Comparison of ENCODE assay signal across 8 cellular contexts in genomic region chr4:54226399-54227260, GRCh38. TPM values are rescaled to one million over a fixed set of nuclear protein-coding genes. Genes with fewer than 3 reads are reported as not detected.
DNase-seq lines count a peak whose midpoint lies in the region; ATAC-seq, FAIRE-seq and TF ChIP-seq lines count a peak whose summit lies in the region.

No MANE protein-coding gene starts in this region.

- peak overlapping the region; percentile 69 for H3K9ac ChIP-seq in astrocyte (ENCODE audit: low read length)

- no peak for TF ChIP-seq CTCF in astrocyte (IDR thresholded peaks at IDR 0.05; ENCODE audit: insufficient read depth, low read depth, low read length)

- H3K9me3 Mint-ChIP-seq in astrocyte (ENCODE audit: unreplicated experiment), result peaks cover 2% of the 10 kb centered on the region
- no peaks in the 10 kb centered on the region for H3K9me3 Mint-ChIP-seq in stimulated activated effector memory CD8-positive, alpha-beta T cell treated with anti-CD3 and anti-CD28 coated beads, Interleukin-12 subunit alpha, Interleukin-12 subunit beta, amount 100 ng/mL, for 72 hours

- H3K4me1 ChIP-seq in HAP-1, result peaks cover 26% of the 10 kb centered on the region
- peaks cover 50% of the 10 kb centered on the region for H3K4me1 ChIP-seq in astrocyte (ENCODE audit: insufficient read depth, low read length)

- H3K36me3 Mint-ChIP-seq in astrocyte (ENCODE audit: low read depth, unreplicated experiment), result no peaks in the 10 kb centered on the region
- peaks cover 8% of the 10 kb centered on the region for H3K36me3 Mint-ChIP-seq in stimulated activated effector memory CD8-positive, alpha-beta T cell treated with anti-CD3 and anti-CD28 coated beads, Interleukin-12 subunit alpha, Interleukin-12 subunit beta, amount 100 ng/mL, for 72 hours

- peak overlapping the region; percentile 76 for H2AFZ ChIP-seq in astrocyte (ENCODE audit: low read depth, low read length)

- H3K79me2 ChIP-seq in astrocyte (ENCODE audit: insufficient read depth, low read length), result peaks cover 18% of the 10 kb centered on the region

- H3K4me3 Mint-ChIP-seq in astrocyte (ENCODE audit: unreplicated experiment), result peak overlapping the region; percentile 85
- peak overlapping the region; percentile 64 for H3K4me3 Mint-ChIP-seq in stimulated activated effector memory CD8-positive, alpha-beta T cell treated with anti-CD3 and anti-CD28 coated beads, Interleukin-12 subunit alpha, Interleukin-12 subunit beta, amount 100 ng/mL, for 72 hours

- peaks cover 52% of the 10 kb centered on the region for H3K27me3 Mint-ChIP-seq in astrocyte (ENCODE audit: low read depth, unreplicated experiment)

- DNase-seq in HAP-1 (ENCODE audit: low spot score in 2 of 2) (peak in 1 of 2 experiments; percentile 58), astrocyte (ENCODE audit: low read depth) (peak; percentile 60), iPS-NIHi7 (ENCODE audit: extremely low spot score) (peak; percentile 46), NCI-H82 treated with DMSO at 0.1 percent for 48 hours (lab: John Stamatoyannopoulos, UW; ENCODE audit: unreplicated experiment) (no peak), NCI-H774 (lab: John Stamatoyannopoulos, UW) (no peak), cerebellar nuclear complex (lab: John Stamatoyannopoulos, UW) (no peak)
- no peak for DNase-seq in stimulated activated effector memory CD8-positive, alpha-beta T cell treated with anti-CD3 and anti-CD28 coated beads, Interleukin-12 subunit alpha, Interleukin-12 subunit beta, amount 100 ng/mL, for 72 hours (ENCODE audit: low spot score in 2 of 2)
- DNase-seq in stimulated activated CD8-positive, alpha-beta memory T cell treated with anti-CD3 and anti-CD28 coated beads, Interleukin-4, amount 100 ng/mL, for 48 hours, result no peak

- in situ Hi-C loops in HAP-1 (cut with MboI; ENCODE audit: low sequenced_read_pairs), result loop anchor here (5.0 to 25.0 kb wide), 6 partner anchors 319 to 1989 kb away; partner anchors contain the start of gene SCFD2

- H3K4me3 ChIP-seq in HAP-1 (peak overlapping the region; percentile 55), astrocyte (ENCODE audit: insufficient read depth, low read depth, low read length) (peak overlapping the region; percentile 69)

- H3K27me3 ChIP-seq in HAP-1 (ENCODE audit: low read depth) (peaks cover 22% of the 10 kb centered on the region), astrocyte (ENCODE audit: insufficient read depth, low read length) (peaks cover 3% of the 10 kb centered on the region)

- FAIRE-seq in astrocyte (lab: Jason Lieb, UNC), result no peak

- H3K36me3 ChIP-seq in HAP-1 (replicated peaks), result no peaks in the 10 kb centered on the region
- no peaks in the 10 kb centered on the region for H3K36me3 ChIP-seq in astrocyte (ENCODE audit: insufficient read depth, low read length)

- H3K4me1 Mint-ChIP-seq in astrocyte (ENCODE audit: low read depth, unreplicated experiment), result peaks cover 17% of the 10 kb centered on the region
- peaks cover 42% of the 10 kb centered on the region for H3K4me1 Mint-ChIP-seq in stimulated activated effector memory CD8-positive, alpha-beta T cell treated with anti-CD3 and anti-CD28 coated beads, Interleukin-12 subunit alpha, Interleukin-12 subunit beta, amount 100 ng/mL, for 72 hours

- H3K9me3 ChIP-seq in HAP-1, result peaks cover under 1% of the 10 kb centered on the region; the same call in 1 of the 2 replicates
- H3K9me3 ChIP-seq in astrocyte (ENCODE audit: insufficient read depth, low read depth, low read length), result no peaks in the 10 kb centered on the region

- peak overlapping the region; percentile 52 for H3K27ac ChIP-seq in astrocyte (ENCODE audit: low read depth, low read length)

- H3K27ac Mint-ChIP-seq in astrocyte (ENCODE audit: unreplicated experiment), result peak overlapping the region; percentile 50
- H3K27ac Mint-ChIP-seq in stimulated activated effector memory CD8-positive, alpha-beta T cell treated with anti-CD3 and anti-CD28 coated beads, Interleukin-12 subunit alpha, Interleukin-12 subunit beta, amount 100 ng/mL, for 72 hours, result no peak overlapping the region

- no peaks in the 10 kb centered on the region for H4K20me1 ChIP-seq in astrocyte (ENCODE audit: insufficient read depth, low read length)

- no peak for ATAC-seq in stimulated activated effector memory CD8-positive, alpha-beta T cell treated with anti-CD3 and anti-CD28 coated beads, Interleukin-12 subunit alpha, Interleukin-12 subunit beta, amount 100 ng/mL, for 72 hours

- peak overlapping the region; percentile 92 for H3K4me2 ChIP-seq in astrocyte (ENCODE audit: low read length)

RNA-seq across cellular contexts. Expression of gene PDGFRA, which starts 2.5 kb away (rescaled TPM):
- 9.2 and 12.6 TPM in 2 replicates for total RNA-seq in astrocyte

Comparison
In these comparisons a context has a peak if more than half of its experiments do, and no peak if none do; other contexts are left out.
1. DNase-seq: peak in astrocyte (single experiment) and iPS-NIHi7 (single experiment); none in stimulated activated effector memory CD8-positive, alpha-beta T cell treated with anti-CD3 and anti-CD28 coated beads, Interleukin-12 subunit alpha, Interleukin-12 subunit beta, amount 100 ng/mL, for 72 hours (0 of 2), stimulated activated CD8-positive, alpha-beta memory T cell treated with anti-CD3 and anti-CD28 coated beads, Interleukin-4, amount 100 ng/mL, for 48 hours (single experiment), NCI-H82 treated with DMSO at 0.1 percent for 48 hours (single experiment), NCI-H774 (single experiment) and cerebellar nuclear complex (0 of 2).